16 cellular contexts compared by ENCODE assay signal in genomic region chr5:96741075-96741474, GRCh38.
DNase-seq lines count a peak whose midpoint lies in the region; ATAC-seq and TF ChIP-seq lines count a peak whose summit lies in the region.
"Had no signal": no experiment of that assay in that cellular context is flagged by ENCODE, and none has a peak within 500 bp of the region (broad histone marks: within the 10 kb centered on the region; RNA-seq: fewer than 3 reads in every experiment).

No MANE protein-coding gene starts in this region.

- ATAC-seq in CD8-positive, alpha-beta T cell, result no peak

- no peak overlapping the region for H2AFZ ChIP-seq in PC-9

- POLR2A ChIA-PET in CD8-positive, alpha-beta T cell (lab: Charles Lee), result no interaction called here
- POLR2A ChIA-PET in PC-9 (lab: Charles Lee; ENCODE audit: unreplicated experiment), result no interaction called here

- CTCF ChIA-PET in activated naive CD4-positive, alpha-beta T cell treated with anti-CD3 and anti-CD28 coated beads, Interleukin-2, amount 10 ng/mL, durations not matched to agents 7 days and 5 days (lab: Charles Lee), result interaction anchor here (1.3 to 2.4 kb wide), 2 partner anchors 126 to 402 kb away, joined by 3 to 9 read pairs; partner anchors contain the start of gene LIX1
- CTCF ChIA-PET in CD8-positive, alpha-beta T cell (lab: Charles Lee), result interaction anchor here (1.8 kb wide), 2 partner anchors 10 to 11 kb away, joined by 5 to 7 read pairs; no protein-coding TSS in a partner anchor
- CTCF ChIA-PET in PC-9 (lab: Charles Lee), result no interaction called here

- intact Hi-C loops in CD8-positive, alpha-beta T cell (cut with DNase I, micrococcal nuclease), result loop anchor here in 1 of 2 experiments (5.0 kb wide), 1 partner anchor 374 kb away; no protein-coding TSS in a partner anchor
- intact Hi-C loops in PC-9 (cut with micrococcal nuclease; ENCODE audit: unreplicated experiment), result loop anchor here (10.0 kb wide), 1 partner anchor 396 kb away; no protein-coding TSS in a partner anchor

- H3K4me3 Mint-ChIP-seq in activated naive CD4-positive, alpha-beta T cell treated with anti-CD3 and anti-CD28 coated beads, Interleukin-2, amount 10 ng/mL, durations not matched to agents 7 days and 5 days, result no peak overlapping the region
- H3K4me3 Mint-ChIP-seq in CD8-positive, alpha-beta T cell, result no peak overlapping the region
- no peak overlapping the region for H3K4me3 Mint-ChIP-seq in activated naive CD8-positive, alpha-beta T cell treated with anti-CD3 and anti-CD28 coated beads for 36 hours
- H3K4me3 Mint-ChIP-seq in mesothelial cell of epicardium, result no peak overlapping the region
- H3K4me3 Mint-ChIP-seq: HFFc6 had no signal

- H3K9me2 ChIP-seq in PC-9 (ENCODE audit: insufficient read depth), result no peaks in the 10 kb centered on the region

- no peak for DNase-seq in activated naive CD4-positive, alpha-beta T cell treated with anti-CD3 and anti-CD28 coated beads, Interleukin-2, amount 10 ng/mL, durations not matched to agents 7 days and 5 days
- no peak for DNase-seq in activated naive CD4-positive, alpha-beta T cell (lab: John Stamatoyannopoulos, UW)
- DNase-seq in CD8-positive, alpha-beta T cell, result no peak
- no peak for DNase-seq in activated naive CD8-positive, alpha-beta T cell treated with anti-CD3 and anti-CD28 coated beads for 36 hours
- DNase-seq in effector CD4-positive, alpha-beta T cell, result no peak
- DNase-seq in mesothelial cell of epicardium (ENCODE audit: low spot score in 2 of 2, unreplicated experiment in 2 of 2) (no peak), PC-9 (no peak)
- DNase-seq: ACHN; HFFc6; KG1; NCI-H1092; NCI-H1694 treated with DMSO at 0.1 percent for 48 hours; NCI-H345; NCI-H526 treated with DMSO at 0.1 percent for 48 hours; NK-92 treated with Interleukin-12 subunit alpha and Interleukin-12 subunit beta, amount 100 ng/mL, for 24 hours had no signal

- peaks cover 3% of the 10 kb centered on the region for H3K4me1 Mint-ChIP-seq in activated naive CD4-positive, alpha-beta T cell treated with anti-CD3 and anti-CD28 coated beads, Interleukin-2, amount 10 ng/mL, durations not matched to agents 7 days and 5 days
- H3K4me1 Mint-ChIP-seq in CD8-positive, alpha-beta T cell (ENCODE audit: low read depth), result no peaks in the 10 kb centered on the region
- peaks cover 19% of the 10 kb centered on the region for H3K4me1 Mint-ChIP-seq in activated naive CD8-positive, alpha-beta T cell treated with anti-CD3 and anti-CD28 coated beads for 36 hours
- H3K4me1 Mint-ChIP-seq in mesothelial cell of epicardium, result peaks cover 15% of the 10 kb centered on the region

- peaks cover 18% of the 10 kb centered on the region; the same call in 1 of the 2 replicates for H3F3A ChIP-seq in PC-9 (ENCODE audit: insufficient read depth, low read depth)

- no peaks in the 10 kb centered on the region for H4K20me1 ChIP-seq in PC-9 (ENCODE audit: insufficient read depth)

- H3K27me3 ChIP-seq in CD8-positive, alpha-beta T cell (ENCODE audit: insufficient read depth, low read length), result no peaks in the 10 kb centered on the region
- H3K27me3 ChIP-seq in neutrophil (no peaks in the 10 kb centered on the region), PC-9 (ENCODE audit: insufficient read depth, low read depth) (no peaks in the 10 kb centered on the region)

- H3K4me2 ChIP-seq in PC-9, result no peak overlapping the region

- H3K9me3 ChIP-seq in CD8-positive, alpha-beta T cell (ENCODE audit: low read length), result no peaks in the 10 kb centered on the region
- no peaks in the 10 kb centered on the region for H3K9me3 ChIP-seq in neutrophil
- H3K9me3 ChIP-seq in PC-9 (ENCODE audit: insufficient read depth, low read depth), result no peaks in the 10 kb centered on the region

- H3K79me2 ChIP-seq in PC-9 (ENCODE audit: low read depth), result peaks cover 8% of the 10 kb centered on the region

- no peaks in the 10 kb centered on the region for H3K27me3 Mint-ChIP-seq in activated naive CD4-positive, alpha-beta T cell treated with anti-CD3 and anti-CD28 coated beads, Interleukin-2, amount 10 ng/mL, durations not matched to agents 7 days and 5 days
- H3K27me3 Mint-ChIP-seq in CD8-positive, alpha-beta T cell (ENCODE audit: low read depth), result no peaks in the 10 kb centered on the region
- no peaks in the 10 kb centered on the region for H3K27me3 Mint-ChIP-seq in activated naive CD8-positive, alpha-beta T cell treated with anti-CD3 and anti-CD28 coated beads for 36 hours
- H3K27me3 Mint-ChIP-seq in mesothelial cell of epicardium (ENCODE audit: low read depth), result no peaks in the 10 kb centered on the region

- TF ChIP-seq CTCF in CD8-positive, alpha-beta T cell (IDR thresholded peaks at IDR 0.05), result no peak
- TF ChIP-seq CTCF in neutrophil (IDR thresholded peaks at IDR 0.05) (no peak), mesothelial cell of epicardium (IDR thresholded peaks at IDR 0.05; ENCODE audit: unreplicated experiment) (no peak), PC-9 (conservative IDR thresholded peaks at IDR 0.05) (no peak)

- H3K4me3 ChIP-seq in CD8-positive, alpha-beta T cell (ENCODE audit: low read depth, low read length), result no peak overlapping the region
- H3K4me3 ChIP-seq in neutrophil (ENCODE audit: low read depth in 1 of 2, low read length in 1 of 2), result no peak overlapping the region
- H3K4me3 ChIP-seq in PC-9, result no peak overlapping the region

- peak overlapping the region; percentile 56 for H3K27ac Mint-ChIP-seq in activated naive CD4-positive, alpha-beta T cell treated with anti-CD3 and anti-CD28 coated beads, Interleukin-2, amount 10 ng/mL, durations not matched to agents 7 days and 5 days
- peak overlapping the region; percentile 52 for H3K27ac Mint-ChIP-seq in CD8-positive, alpha-beta T cell
- H3K27ac Mint-ChIP-seq in activated naive CD8-positive, alpha-beta T cell treated with anti-CD3 and anti-CD28 coated beads for 36 hours, result peak overlapping the region; percentile 73
- no peak overlapping the region for H3K27ac Mint-ChIP-seq in mesothelial cell of epicardium
- H3K27ac Mint-ChIP-seq: HFFc6 had no signal

- peaks cover 49% of the 10 kb centered on the region for H3K36me3 Mint-ChIP-seq in activated naive CD4-positive, alpha-beta T cell treated with anti-CD3 and anti-CD28 coated beads, Interleukin-2, amount 10 ng/mL, durations not matched to agents 7 days and 5 days
- peaks cover 81% of the 10 kb centered on the region for H3K36me3 Mint-ChIP-seq in CD8-positive, alpha-beta T cell
- peaks cover 26% of the 10 kb centered on the region for H3K36me3 Mint-ChIP-seq in activated naive CD8-positive, alpha-beta T cell treated with anti-CD3 and anti-CD28 coated beads for 36 hours
- peaks cover 50% of the 10 kb centered on the region for H3K36me3 Mint-ChIP-seq in mesothelial cell of epicardium

- BruUV-seq in PC-9 (replicated peaks; lab: Mats Ljungman, UMichigan), result no TSS peak

- H3K4me1 ChIP-seq in CD8-positive, alpha-beta T cell (ENCODE audit: insufficient read depth, low read length), result no peaks in the 10 kb centered on the region
- peaks cover 27 to 30% of the 10 kb centered on the region in 2 experiments for H3K4me1 ChIP-seq in neutrophil (ENCODE audit: control insufficient read depth in 1 of 2, insufficient read depth in 1 of 2, low read depth in 1 of 2, low read length in 1 of 2)
- H3K4me1 ChIP-seq in PC-9 (replicated peaks; ENCODE audit: insufficient read depth), result peaks cover 5% of the 10 kb centered on the region; the same call in 1 of the 2 replicates

- no peak overlapping the region for H3K27ac ChIP-seq in CD8-positive, alpha-beta T cell (ENCODE audit: low read depth, low read length)
- H3K27ac ChIP-seq in neutrophil (peak overlapping the region; percentile 80), PC-9 (no peak overlapping the region)

- no peaks in the 10 kb centered on the region for H3K9me3 Mint-ChIP-seq in activated naive CD4-positive, alpha-beta T cell treated with anti-CD3 and anti-CD28 coated beads, Interleukin-2, amount 10 ng/mL, durations not matched to agents 7 days and 5 days
- H3K9me3 Mint-ChIP-seq in CD8-positive, alpha-beta T cell, result no peaks in the 10 kb centered on the region
- peaks cover 3% of the 10 kb centered on the region for H3K9me3 Mint-ChIP-seq in activated naive CD8-positive, alpha-beta T cell treated with anti-CD3 and anti-CD28 coated beads for 36 hours
- peaks cover 4% of the 10 kb centered on the region for H3K9me3 Mint-ChIP-seq in mesothelial cell of epicardium
- H3K9me3 Mint-ChIP-seq: HFFc6 had no signal

- peaks cover 49% of the 10 kb centered on the region for H3K36me3 ChIP-seq in CD8-positive, alpha-beta T cell (ENCODE audit: insufficient read depth, low read length)
- H3K36me3 ChIP-seq in neutrophil (peaks cover 86% of the 10 kb centered on the region), PC-9 (ENCODE audit: low read depth) (peaks cover 80% of the 10 kb centered on the region)
